In genomic region chr14:95063391-95063790, GRCh38 we compare ENCODE assay signal across 29 cellular contexts.
"Had no signal": no experiment of that assay in that cellular context is flagged by ENCODE, and none has a peak within 500 bp of the region (broad histone marks: within the 10 kb centered on the region; RNA-seq: fewer than 3 reads in every experiment).

No MANE protein-coding gene starts in this region.

- H3K36me3 ChIP-seq: ascending aorta, breast epithelium, SJSA1 had no signal

- H3K4me3 ChIP-seq: ascending aorta, body of pancreas, breast epithelium, K562, SJSA1 had no signal

- H3K27ac Mint-ChIP-seq: activated CD4-positive, alpha-beta memory T cell treated with anti-CD3 and anti-CD28 coated beads for 36 hours; activated naive CD8-positive, alpha-beta T cell treated with anti-CD3 and anti-CD28 coated beads, Interleukin-2, amount 10 ng/mL, durations not matched to agents 7 days and 5 days; activated T-helper 1 cell treated with anti-CD3 and anti-CD28 coated beads, Interleukin-12 subunit alpha, Interleukin-12 subunit beta, Interleukin-2, Interleukin-4 antibody, amounts not matched to agents 30 ng/mL and 10 ng/mL and 1 ng/mL, durations not matched to agents 14 hours and 24 hours and 36 hours; T-helper 1 cell treated with Interleukin-12 subunit alpha and Interleukin-12 subunit beta and Interleukin-4 antibody, amounts not matched to agents 30 μg/mL and 1 μg/mL, for 36 hours; T-helper 2 cell treated with Interferon-gamma antibody and Interleukin-4, amounts not matched to agents 5 μg/mL and 100 μg/mL, for 36 hours; WTC11 had no signal

- H3K9me3 ChIP-seq: ascending aorta, body of pancreas, breast epithelium, SJSA1, SK-N-SH had no signal

- H3K27ac ChIP-seq: ascending aorta, body of pancreas, breast epithelium, SJSA1 had no signal

- DNase-seq: activated CD4-positive, alpha-beta memory T cell treated with anti-CD3 and anti-CD28 coated beads for 36 hours; activated CD4-positive, alpha-beta T cell treated with anti-CD3 and anti-CD28 coated beads for 4 hours; activated CD4-positive, alpha-beta T cell treated with anti-CD3 and anti-CD28 coated beads, Interleukin-2, amount 50 U/mL, for 1 hour; activated CD8-positive, alpha-beta memory T cell treated with anti-CD3 and anti-CD28 coated beads, Interleukin-2, amount 50 U/mL, for 4 hours; activated naive CD4-positive, alpha-beta T cell; activated naive CD4-positive, alpha-beta T cell treated with anti-CD3 and anti-CD28 coated beads, Interleukin-2, amount 50 U/mL, for 16 hours; activated naive CD8-positive, alpha-beta T cell treated with anti-CD3 and anti-CD28 coated beads, Interleukin-2, amount 10 ng/mL, durations not matched to agents 7 days and 5 days; activated T-cell treated with anti-CD3 and anti-CD28 coated beads for 4 hours; activated T-cell treated with anti-CD3 and anti-CD28 coated beads, Interleukin-2, amount 50 U/mL, for 4 hours; body of pancreas; Karpas-422; NCI-H1105; NCI-H1417 treated with DMSO at 0.1 percent for 48 hours; NCI-H187 treated with DMSO at 0.1 percent for 48 hours; NCI-H2081 treated with DMSO at 0.1 percent for 48 hours; NCI-H345; NCI-H524 treated with DMSO at 0.1 percent for 48 hours; SHP77 treated with DMSO at 0.1 percent for 48 hours; SK-N-SH had no signal

- ATAC-seq: activated CD4-positive, CD25-positive, alpha-beta regulatory T cell treated with anti-CD3 and anti-CD28 coated beads, Interleukin-2, amount 50 U/mL, for 24 hours; activated T-cell treated with anti-CD3 and anti-CD28 coated beads, Interleukin-2, amount 50 U/mL, for 4 hours; body of pancreas; K562; Panc1; WTC11 had no signal

- H3K27me3 ChIP-seq: ascending aorta, body of pancreas, breast epithelium, SJSA1 had no signal

- H3K36me3 Mint-ChIP-seq: activated CD4-positive, alpha-beta memory T cell treated with anti-CD3 and anti-CD28 coated beads for 36 hours; activated naive CD8-positive, alpha-beta T cell treated with anti-CD3 and anti-CD28 coated beads, Interleukin-2, amount 10 ng/mL, durations not matched to agents 7 days and 5 days; WTC11 had no signal

- H3K9me3 Mint-ChIP-seq: activated CD4-positive, alpha-beta memory T cell treated with anti-CD3 and anti-CD28 coated beads for 36 hours; activated naive CD8-positive, alpha-beta T cell treated with anti-CD3 and anti-CD28 coated beads, Interleukin-2, amount 10 ng/mL, durations not matched to agents 7 days and 5 days; activated T-cell treated with anti-CD3 and anti-CD28 coated beads, Interleukin-2, amount 50 U/mL, for 4 hours; activated T-helper 1 cell treated with anti-CD3 and anti-CD28 coated beads, Interleukin-12 subunit alpha, Interleukin-12 subunit beta, Interleukin-2, Interleukin-4 antibody, amounts not matched to agents 30 ng/mL and 10 ng/mL and 1 ng/mL, durations not matched to agents 14 hours and 24 hours and 36 hours; T-helper 1 cell treated with Interleukin-12 subunit alpha and Interleukin-12 subunit beta and Interleukin-4 antibody, amounts not matched to agents 30 μg/mL and 1 μg/mL, for 36 hours; T-helper 2 cell treated with Interferon-gamma antibody and Interleukin-4, amounts not matched to agents 5 μg/mL and 100 μg/mL, for 36 hours; WTC11 had no signal

- H3K9ac ChIP-seq: SK-N-SH had no signal

- H3K4me1 ChIP-seq: ascending aorta, body of pancreas, breast epithelium had no signal

- H3K4me2 ChIP-seq: SK-N-SH had no signal
